8 cellular contexts compared by ENCODE assay signal in the genomic region with DNA sequence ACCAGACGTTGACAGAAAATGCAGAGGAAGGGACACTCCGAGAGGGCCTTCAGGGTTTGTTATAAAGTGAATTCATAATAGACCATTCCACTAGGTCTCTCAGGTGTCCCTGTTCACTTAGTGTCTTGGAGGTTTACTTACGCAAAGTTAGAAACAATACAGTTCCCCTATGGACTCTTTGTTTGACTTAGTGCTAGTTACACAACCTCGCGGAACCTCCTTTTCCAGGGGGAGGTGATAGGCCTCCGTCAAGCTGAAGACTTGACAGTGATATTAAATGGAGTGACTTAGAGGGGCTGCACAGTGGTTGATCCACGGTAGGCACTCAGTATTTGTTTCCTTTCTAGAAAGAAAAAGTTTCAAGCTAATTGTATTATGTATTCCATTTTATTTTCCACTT. TPM values are rescaled to one million over a fixed set of nuclear protein-coding genes. Genes with fewer than 3 reads are reported as not detected.
A peak's percentile ranks its signal among the peaks of the same experiment; 100 is the strongest.
DNase-seq lines count a peak whose midpoint lies in the region; ATAC-seq, FAIRE-seq and TF ChIP-seq lines count a peak whose summit lies in the region.

No MANE protein-coding gene starts in this region.

- peak overlapping the region; percentile 99 to 100 for H3K9ac ChIP-seq in K562 (ENCODE audit: insufficient read depth in 1 of 2, low read depth in 2 of 2, low read length in 2 of 2)
- H3K9ac ChIP-seq in mucosa of rectum (ENCODE audit: low read depth in 1 of 2, low read length in 2 of 2) = peak overlapping the region; percentile 82 to 88

- H3K27ac Mint-ChIP-seq in IgD-negative memory B cell = peak overlapping the region; percentile 24 to 100 (median 87)

- peaks cover 2% of the 10 kb centered on the region for H3K36me3 Mint-ChIP-seq in IgD-negative memory B cell

- TF ChIP-seq CTCF in AG04449 (IDR thresholded peaks at IDR 0.05; ENCODE audit: insufficient read depth, low read length, missing control alignments) (no peak), K562 (IDR thresholded peaks at IDR 0.05 in 2 of 3, conservative IDR thresholded peaks at IDR 0.05 in 1 of 3; ENCODE audit: insufficient read depth in 2 of 3, low read depth in 1 of 3, low read length in 3 of 3) (no peak)

- peak overlapping the region; percentile 96 to 99 (median 98) for H3K4me3 Mint-ChIP-seq in IgD-negative memory B cell

- no peak for TF ChIP-seq RAD21 in K562 (CRISPR knock-in tag; conservative IDR thresholded peaks at IDR 0.05 in 1 of 2, IDR thresholded peaks at IDR 0.05 in 1 of 2)

- FAIRE-seq in K562 (lab: Jason Lieb, UNC) = no peak

- peak overlapping the region; percentile 100 for H3K4me2 ChIP-seq in K562 (ENCODE audit: insufficient read depth, low read length)

- H3K36me3 ChIP-seq in K562 (ENCODE audit: control insufficient read depth, insufficient read depth, low read length) = peaks cover 61% of the 10 kb centered on the region
- peaks cover 21 to 25% of the 10 kb centered on the region in 2 donors for H3K36me3 ChIP-seq in mucosa of rectum (ENCODE audit: control insufficient read depth in 2 of 2, insufficient read depth in 2 of 2, low read length in 2 of 2)

- H3K4me3 ChIP-seq in AG04449 (ENCODE audit: low read depth, low read length) (peak overlapping the region; percentile 96), K562 (peak overlapping the region; percentile 83), mucosa of rectum (ENCODE audit: low read length in 2 of 2) (peak overlapping the region; percentile 86 to 98)

- TF ChIP-seq POLR2A in K562 (conservative IDR thresholded peaks at IDR 0.05) = no peak

- H3K4me1 ChIP-seq in K562 (replicated peaks in 1 of 2; ENCODE audit: control insufficient read depth in 2 of 2, insufficient read depth in 2 of 2, low read length in 2 of 2) (peaks cover 12 to 20% of the 10 kb centered on the region in 2 experiments), mucosa of rectum (ENCODE audit: control insufficient read depth in 2 of 2, insufficient read depth in 2 of 2, low read length in 2 of 2) (peaks cover 20 to 23% of the 10 kb centered on the region in 2 donors)

- no peaks in the 10 kb centered on the region for H3K9me3 Mint-ChIP-seq in IgD-negative memory B cell

- no peak overlapping the region for H2AFZ ChIP-seq in K562 (ENCODE audit: low read depth, low read length)

- BruUV-seq in K562 (replicated peaks; lab: Mats Ljungman, UMichigan) = no TSS peak

- H3K9me3 ChIP-seq in K562 (replicated peaks; ENCODE audit: control insufficient read depth, insufficient read depth, low read depth, low read length) (no peaks in the 10 kb centered on the region), mucosa of rectum (ENCODE audit: control insufficient read depth in 2 of 2, low read length in 2 of 2) (no peaks in the 10 kb centered on the region)

- no peak for TF ChIP-seq EP300 in K562 (IDR thresholded peaks at IDR 0.05; ENCODE audit: low read length)

- H3K27me3 Mint-ChIP-seq in IgD-negative memory B cell = peaks cover 1% of the 10 kb centered on the region

- WGBS in K562 (ENCODE audit: insufficient coverage, low coverage, missing lambda C conversion rate) = 3% methylated on average over 7 of the region's 7 CpGs

- H3K79me2 ChIP-seq in K562 (ENCODE audit: control insufficient read depth, insufficient read depth, low read length) = peaks cover 97% of the 10 kb centered on the region

- CTCF ChIA-PET in AG04449 (lab: Yijun Ruan, JAX) = no interaction called here
- CTCF ChIA-PET in K562 (lab: Yijun Ruan, JAX; ENCODE audit: low intra/inter-chr PET ratio) = no interaction called here

- POLR2A ChIA-PET in AG04449 (lab: Yijun Ruan, JAX) = interaction anchor here (1.2 to 1.8 kb wide), 2 partner anchors 18 to 101 kb away, joined by 4 to 5 read pairs; no protein-coding TSS in a partner anchor
- POLR2A ChIA-PET in K562 (lab: Yijun Ruan, JAX) = interaction anchor here (0.8 to 5.6 kb wide), 7 partner anchors 11 to 154 kb away, joined by 3 to 72 read pairs (median 4); a partner anchor contains a TSS

- H4K20me1 ChIP-seq in K562 (replicated peaks; ENCODE audit: control insufficient read depth, insufficient read depth, low read length) = peaks cover 29% of the 10 kb centered on the region

- intact Hi-C loops in K562 (cut with micrococcal nuclease) = loop anchor here (5.0 kb wide), 2 partner anchors 56 to 101 kb away; a partner anchor contains a TSS

- H3K4me1 Mint-ChIP-seq in IgD-negative memory B cell = peaks cover 31 to 42% (median 32%) of the 10 kb centered on the region in 3 donors

- DNase-seq in AG04449 (ENCODE audit: low read depth, low spot score) = no peak
- DNase-seq in K562 (ENCODE audit: extremely low read depth in 1 of 4, low spot score in 3 of 4) = no peak
- no peak for DNase-seq in medulla oblongata (ENCODE audit: extremely low spot score)
- DNase-seq in NCI-H146 (lab: John Stamatoyannopoulos, UW) = no peak
- DNase-seq in DMS153 treated with DMSO at 0.1 percent for 48 hours (lab: John Stamatoyannopoulos, UW; ENCODE audit: unreplicated experiment) = no peak
- DNase-seq in midbrain (lab: John Stamatoyannopoulos, UW) = no peak

- H3K27ac ChIP-seq in K562 (ENCODE audit: extremely low read depth, low read depth, low read length) (peak overlapping the region; percentile 95), mucosa of rectum (ENCODE audit: low read depth in 2 of 2, low read length in 2 of 2) (no peak overlapping the region)

- H3K9me1 ChIP-seq in K562 (ENCODE audit: control insufficient read depth, insufficient read depth, low read length) = peaks cover 3% of the 10 kb centered on the region

- H3K27me3 ChIP-seq in K562 (ENCODE audit: control insufficient read depth in 2 of 2, insufficient read depth in 2 of 2, low read length in 2 of 2) = no peaks in the 10 kb centered on the region
- no peaks in the 10 kb centered on the region for H3K27me3 ChIP-seq in mucosa of rectum (ENCODE audit: control insufficient read depth in 2 of 2, insufficient read depth in 2 of 2, low read length in 2 of 2)

- in situ Hi-C loops in K562 (cut with MboI) = no loop called here

- ATAC-seq in K562 = no peak

RNA-seq across cellular contexts. Expression of a gene that starts 1.3 kb away (rescaled TPM):
- polyA plus RNA-seq in IgD-negative memory B cell = 180 TPM
- total RNA-seq in K562 (2011; cell fraction: chromatin; rRNA removed; ENCODE audit: low replicate concordance) = 239 and 473 TPM in 2 replicates
- 160 and 181 TPM in 2 replicates for total RNA-seq in K562 (2011; cell fraction: nucleolus; rRNA removed)
- 271 and 310 TPM in 2 replicates for total RNA-seq in K562 (2011; cell fraction: nucleoplasm; rRNA removed)
- 1,056 and 1,105 TPM in 2 replicates for total RNA-seq in K562 (2014; rRNA removed)
- total RNA-seq in K562 (2014; rRNA removed; fragmentation: Illumina TruSeq; extraction: Trizol) = 1,310 and 1,339 TPM in 2 replicates
- 1,290 and 1,307 TPM in 2 replicates for total RNA-seq in K562 (2015; rRNA removed; fragmentation: Illumina TruSeq; extraction: Trizol)
- 782 and 792 TPM in 2 replicates for total RNA-seq in K562 (2021)
- polyA plus RNA-seq in K562 (2011; rRNA removed) = 773 and 1,153 TPM in 2 replicates
- 486 and 691 TPM in 2 replicates for polyA plus RNA-seq in K562 (2011; cell fraction: cytosol; rRNA removed)
- polyA plus RNA-seq in K562 (2011; cell fraction: nucleus; rRNA removed) = 304 and 417 TPM in 2 replicates
- 564 and 1,172 TPM in 2 replicates for polyA plus RNA-seq in K562 (2012)
- polyA plus RNA-seq in K562 (2014; fragmentation: Illumina TruSeq; extraction: Trizol) = 1,097 and 1,170 TPM in 2 replicates
- 1,000 to 10,000 TPM in 1 of 2 experiments, 100 to 1,000 TPM in 1; 926 to 1,606 TPM for polyA plus RNA-seq in K562 (2014; fragmentation: Nextera tagmentation; extraction: Ambion mirVana)
- 798 and 941 TPM in 2 replicates for polyA plus RNA-seq in K562 (2014; rRNA removed)
- polyA minus RNA-seq in K562 (2011; rRNA and poly(A)+ RNA removed) = 2,049 and 2,472 TPM in 2 replicates
- 548 and 692 TPM in 2 replicates for polyA minus RNA-seq in K562 (2011; cell fraction: cytosol; rRNA and poly(A)+ RNA removed)
- polyA minus RNA-seq in K562 (2011; cell fraction: nucleus; rRNA and poly(A)+ RNA removed) = 155 and 246 TPM in 2 replicates

RNA-seq across cellular contexts. Expression of a gene that starts 1.7 kb away (rescaled TPM):
- 8.2 TPM for polyA plus RNA-seq in IgD-negative memory B cell
- total RNA-seq in K562 (2011; cell fraction: chromatin; rRNA removed; ENCODE audit: low replicate concordance) = 63.3 and 105 TPM in 2 replicates
- total RNA-seq in K562 (2011; cell fraction: nucleolus; rRNA removed) = 33.5 and 38.3 TPM in 2 replicates
- total RNA-seq in K562 (2011; cell fraction: nucleoplasm; rRNA removed) = 54.5 and 67.1 TPM in 2 replicates
- 26.2 and 30.2 TPM in 2 replicates for total RNA-seq in K562 (2014; rRNA removed)
- 44.4 and 46.2 TPM in 2 replicates for total RNA-seq in K562 (2014; rRNA removed; fragmentation: Illumina TruSeq; extraction: Trizol)
- total RNA-seq in K562 (2015; rRNA removed; fragmentation: Illumina TruSeq; extraction: Trizol) = 29.5 and 32.4 TPM in 2 replicates
- 29.1 and 32.2 TPM in 2 replicates for total RNA-seq in K562 (2021)
- polyA plus RNA-seq in K562 (2011; rRNA removed) = 32.1 and 46.8 TPM in 2 replicates
- 11.9 and 39.5 TPM in 2 replicates for polyA plus RNA-seq in K562 (2011; cell fraction: cytosol; rRNA removed)
- polyA plus RNA-seq in K562 (2011; cell fraction: nucleus; rRNA removed) = 38.0 and 40.7 TPM in 2 replicates
- polyA plus RNA-seq in K562 (2012) = 22.4 and 28.9 TPM in 2 replicates
- polyA plus RNA-seq in K562 (2014; fragmentation: Illumina TruSeq; extraction: Trizol) = 36.9 and 41.1 TPM in 2 replicates
- polyA plus RNA-seq in K562 (2014; fragmentation: Nextera tagmentation; extraction: Ambion mirVana) = 10 to 100 TPM; 36.6 to 40.7 TPM
- 28.3 and 38.4 TPM in 2 replicates for polyA plus RNA-seq in K562 (2014; rRNA removed)
- 48.5 and 54.2 TPM in 2 replicates for polyA minus RNA-seq in K562 (2011; rRNA and poly(A)+ RNA removed)
- polyA minus RNA-seq in K562 (2011; cell fraction: cytosol; rRNA and poly(A)+ RNA removed) = 10.5 and 16.6 TPM in 2 replicates
- polyA minus RNA-seq in K562 (2011; cell fraction: nucleus; rRNA and poly(A)+ RNA removed) = 20.2 and 38.1 TPM in 2 replicates

RNA-seq across cellular contexts. Expression of a gene that starts 56.3 kb away (rescaled TPM):
- polyA plus RNA-seq in IgD-negative memory B cell (not detected), K562 (2011; rRNA removed) (183 and 192 TPM in 2 replicates), K562 (2014; fragmentation: Illumina TruSeq; extraction: Trizol) (140 and 144 TPM in 2 replicates), K562 (2014; fragmentation: Nextera tagmentation; extraction: Ambion mirVana) (10 to 100 TPM; 53.4 to 71.1 TPM), K562 (2014; rRNA removed) (109 and 128 TPM in 2 replicates)
- total RNA-seq in K562 (2011; cell fraction: chromatin; rRNA removed; ENCODE audit: low replicate concordance) = 57.6 and 73.6 TPM in 2 replicates
- total RNA-seq in K562 (2011; cell fraction: nucleolus; rRNA removed) = 41.8 and 51.0 TPM in 2 replicates
- 60.6 and 76.3 TPM in 2 replicates for total RNA-seq in K562 (2011; cell fraction: nucleoplasm; rRNA removed)
- total RNA-seq in K562 (2014; rRNA removed) (22.6 and 30.0 TPM in 2 replicates), K562 (2014; rRNA removed; fragmentation: Illumina TruSeq; extraction: Trizol) (68.2 and 86.7 TPM in 2 replicates), K562 (2015; rRNA removed; fragmentation: Illumina TruSeq; extraction: Trizol) (54.7 and 55.5 TPM in 2 replicates), K562 (2021) (119 and 121 TPM in 2 replicates)
- 228 and 464 TPM in 2 replicates for polyA plus RNA-seq in K562 (2011; cell fraction: cytosol; rRNA removed)
- polyA plus RNA-seq in K562 (2011; cell fraction: nucleus; rRNA removed) = 27.2 and 28.4 TPM in 2 replicates
- 129 and 225 TPM in 2 replicates for polyA plus RNA-seq in K562 (2012)
- polyA minus RNA-seq in K562 (2011; rRNA and poly(A)+ RNA removed) = 176 TPM in 2 replicates
- polyA minus RNA-seq in K562 (2011; cell fraction: cytosol; rRNA and poly(A)+ RNA removed) = 200 and 213 TPM in 2 replicates
- polyA minus RNA-seq in K562 (2011; cell fraction: nucleus; rRNA and poly(A)+ RNA removed) = 23.2 and 39.3 TPM in 2 replicates

Comparison
In these comparisons a context has a peak if more than half of its experiments do, and no peak if none do; other contexts are left out.
1. RNA of a gene that starts 56.3 kb away (polyA plus RNA-seq): 27.2 to 464 TPM in K562; not detected in IgD-negative memory B cell (single experiment); every median in the first group is over 10 times any median in the second.
2. Peak in every context shown above with its lines, with median percentiles within 50 percentile points of each other: H3K4me3 ChIP-seq.